1 cellular context compared by ENCODE assay signal in genomic region chr16:54165174-54165911, GRCh38.
A peak's percentile ranks its signal among the peaks of the same experiment; 100 is the strongest.
TF ChIP-seq lines count a peak whose summit lies in the region.

No MANE protein-coding gene starts in this region.

TF ChIP-seq in HepG2, 621 proteins besides CTCF, POLR2A, EP300 and RAD21 (continued from another document and continues in another):
- no peak for TF ChIP-seq PRDM15 (CRISPR knock-in tag; IDR thresholded peaks at IDR 0.05)
- no peak for TF ChIP-seq NBN (conservative IDR thresholded peaks at IDR 0.05)
- peak; percentile 96 for TF ChIP-seq FOXP4 (CRISPR knock-in tag; IDR thresholded peaks at IDR 0.05)
- TF ChIP-seq ATF7 (IDR thresholded peaks at IDR 0.05) = no peak
- peak; percentile 46; the same call in 1 of the 2 replicates for TF ChIP-seq ATF7 (CRISPR knock-in tag; IDR thresholded peaks at IDR 0.05)
- peak; percentile 63; the same call in 1 of the 2 replicates for TF ChIP-seq ZNF569 (CRISPR knock-in tag; IDR thresholded peaks at IDR 0.05; ENCODE audit: borderline replicate concordance)
- peak; percentile 88; the same call in 1 of the 2 replicates for TF ChIP-seq NKX3-1 (CRISPR knock-in tag; IDR thresholded peaks at IDR 0.05)
- no peak for TF ChIP-seq ZNF562 (CRISPR knock-in tag; IDR thresholded peaks at IDR 0.05; ENCODE audit: borderline replicate concordance)
- peak; percentile 7; the same call in 1 of the 2 replicates for TF ChIP-seq ZNF121 (CRISPR knock-in tag; IDR thresholded peaks at IDR 0.05)
- TF ChIP-seq THRA (CRISPR knock-in tag; IDR thresholded peaks at IDR 0.05; ENCODE audit: borderline replicate concordance) = peak; percentile 96
- TF ChIP-seq SRSF9 (IDR thresholded peaks at IDR 0.05; ENCODE audit: borderline replicate concordance, insufficient read depth, low read depth, low read length, poor library complexity, severe bottlenecking) = no peak
- peak; percentile 92 for TF ChIP-seq HMG20A (CRISPR knock-in tag; IDR thresholded peaks at IDR 0.05; ENCODE audit: borderline replicate concordance)
- no peak for TF ChIP-seq ZNF451 (CRISPR knock-in tag; IDR thresholded peaks at IDR 0.05)
- no peak for TF ChIP-seq SMAD9 (CRISPR knock-in tag; IDR thresholded peaks at IDR 0.05)
- TF ChIP-seq DNMT1 (CRISPR knock-in tag; IDR thresholded peaks at IDR 0.05) = no peak; the same call in 1 of the 2 replicates
- peak; percentile 92 for TF ChIP-seq AHDC1 (CRISPR knock-in tag; IDR thresholded peaks at IDR 0.05; ENCODE audit: borderline replicate concordance)
- TF ChIP-seq RFXAP (CRISPR knock-in tag; IDR thresholded peaks at IDR 0.05; ENCODE audit: borderline replicate concordance) = peak; percentile 79; the same call in 1 of the 2 replicates
- peak; percentile 45; the same call in 1 of the 2 replicates for TF ChIP-seq ZNF136 (CRISPR knock-in tag; IDR thresholded peaks at IDR 0.05; ENCODE audit: low read depth)
- TF ChIP-seq DRAP1 (CRISPR knock-in tag; IDR thresholded peaks at IDR 0.05) = peak; percentile 81
- TF ChIP-seq RNF2 (conservative IDR thresholded peaks at IDR 0.05; ENCODE audit: low read depth) = 0 out of 2 replicates have a peak, but pooled peaks have one; percentile 37
- peak; percentile 45 for TF ChIP-seq TOPORS (CRISPR knock-in tag; IDR thresholded peaks at IDR 0.05)
- TF ChIP-seq ZNF232 (CRISPR knock-in tag; IDR thresholded peaks at IDR 0.05; ENCODE audit: borderline replicate concordance) = peak; percentile 87; the same call in 1 of the 2 replicates
- no peak for TF ChIP-seq ZNF577 (CRISPR knock-in tag; IDR thresholded peaks at IDR 0.05; ENCODE audit: borderline replicate concordance, low read depth)
- TF ChIP-seq DPF2 (CRISPR knock-in tag; IDR thresholded peaks at IDR 0.05; ENCODE audit: borderline replicate concordance, low read depth) = peak; percentile 84
- TF ChIP-seq MTERF4 (CRISPR knock-in tag; IDR thresholded peaks at IDR 0.05) = no peak
- TF ChIP-seq CENPBD1 (CRISPR knock-in tag; IDR thresholded peaks at IDR 0.05; ENCODE audit: borderline replicate concordance, low read depth) = 0 out of 2 replicates have a peak, but pooled peaks have one; percentile 44
- TF ChIP-seq TFDP1 (CRISPR knock-in tag; IDR thresholded peaks at IDR 0.05; ENCODE audit: borderline replicate concordance) = peak; percentile 72; the same call in 1 of the 2 replicates
- peak; percentile 82 for TF ChIP-seq POLR2G (IDR thresholded peaks at IDR 0.05; ENCODE audit: low read depth, low read length)
- TF ChIP-seq ISL2 (CRISPR knock-in tag; IDR thresholded peaks at IDR 0.05) = peak; percentile 97
- peak; percentile 49; the same call in 1 of the 2 replicates for TF ChIP-seq SRY (CRISPR knock-in tag; IDR thresholded peaks at IDR 0.05)
- peak; percentile 30 for TF ChIP-seq ZEB1 (IDR thresholded peaks at IDR 0.05; ENCODE audit: insufficient replicate concordance, low read depth)
- TF ChIP-seq ZSCAN31 (CRISPR knock-in tag; IDR thresholded peaks at IDR 0.05; ENCODE audit: low read depth) = peak; percentile 26; the same call in 1 of the 2 replicates
- peak; percentile 85 for TF ChIP-seq ETV5 (CRISPR knock-in tag; IDR thresholded peaks at IDR 0.05; ENCODE audit: borderline replicate concordance)
- TF ChIP-seq KLF12 (CRISPR knock-in tag; IDR thresholded peaks at IDR 0.05; ENCODE audit: borderline replicate concordance) = no peak
- TF ChIP-seq WIZ (CRISPR knock-in tag; IDR thresholded peaks at IDR 0.05) = peak; percentile 78; the same call in 1 of the 2 replicates
- TF ChIP-seq ZFP90 (CRISPR knock-in tag; IDR thresholded peaks at IDR 0.05; ENCODE audit: borderline replicate concordance) = peak; percentile 84; the same call in 1 of the 2 replicates
- TF ChIP-seq GATA4 (IDR thresholded peaks at IDR 0.05; ENCODE audit: borderline replicate concordance, low read depth) = peak; percentile 54; the same call in 1 of the 2 replicates
- TF ChIP-seq CCAR2 (optimal IDR thresholded peaks at IDR 0.05; ENCODE audit: low read depth, low read length) = peak; percentile 96
- no peak for TF ChIP-seq TMF1 (CRISPR knock-in tag; IDR thresholded peaks at IDR 0.05; ENCODE audit: low read depth)
- no peak for TF ChIP-seq ZNF557 (CRISPR knock-in tag; IDR thresholded peaks at IDR 0.05)
- TF ChIP-seq IRX3 (CRISPR knock-in tag; IDR thresholded peaks at IDR 0.05; ENCODE audit: borderline replicate concordance, low read depth) = no peak
- TF ChIP-seq KDM5B (CRISPR knock-in tag; IDR thresholded peaks at IDR 0.05; ENCODE audit: borderline replicate concordance) = peak; percentile 63; the same call in 1 of the 2 replicates
- no peak for TF ChIP-seq SRSF1 (optimal IDR thresholded peaks at IDR 0.05; ENCODE audit: low read depth, low read length)
- no peak for TF ChIP-seq TRIM24 (CRISPR knock-in tag; IDR thresholded peaks at IDR 0.05)
- TF ChIP-seq ERF (CRISPR knock-in tag; IDR thresholded peaks at IDR 0.05) = peak; percentile 92
- peak; percentile 99 for TF ChIP-seq MEIS2 (CRISPR knock-in tag; IDR thresholded peaks at IDR 0.05)
- peak; percentile 24 for TF ChIP-seq BORCS8-MEF2B (CRISPR knock-in tag; IDR thresholded peaks at IDR 0.05)
- TF ChIP-seq ZNF446 (CRISPR knock-in tag; IDR thresholded peaks at IDR 0.05) = no peak
- no peak for TF ChIP-seq NFRKB (IDR thresholded peaks at IDR 0.05)
- no peak for TF ChIP-seq ZNF780A (CRISPR knock-in tag; IDR thresholded peaks at IDR 0.05)
- peak; percentile 66 for TF ChIP-seq GATAD1 (CRISPR knock-in tag; IDR thresholded peaks at IDR 0.05)
- no peak for TF ChIP-seq NR3C1 (CRISPR knock-in tag; IDR thresholded peaks at IDR 0.05)
- TF ChIP-seq ZNF766 (CRISPR knock-in tag; IDR thresholded peaks at IDR 0.05; ENCODE audit: borderline replicate concordance) = peak; percentile 92; the same call in 1 of the 2 replicates
- TF ChIP-seq ZNF747 (CRISPR knock-in tag; IDR thresholded peaks at IDR 0.05; ENCODE audit: borderline replicate concordance) = peak; percentile 87; the same call in 1 of the 2 replicates
- TF ChIP-seq CCDC6 (CRISPR knock-in tag; IDR thresholded peaks at IDR 0.05) = peak; percentile 24; the same call in 1 of the 2 replicates
- TF ChIP-seq HNF4A (CRISPR knock-in tag; IDR thresholded peaks at IDR 0.05) = peak; percentile 97
- no peak for TF ChIP-seq ZNF253 (CRISPR knock-in tag; IDR thresholded peaks at IDR 0.05; ENCODE audit: borderline replicate concordance)
- TF ChIP-seq XRCC5 (optimal IDR thresholded peaks at IDR 0.05; ENCODE audit: low read length) = peak; percentile 96
- peak; percentile 85; the same call in 1 of the 2 replicates for TF ChIP-seq SPEN (CRISPR knock-in tag; IDR thresholded peaks at IDR 0.05; ENCODE audit: low read depth)
